ENCODE assay signal across 17 cellular contexts in genomic region chr9:121835581-121836381, GRCh38.
"Had no signal": no experiment of that assay in that cellular context is flagged by ENCODE, and none has a peak within 500 bp of the region (broad histone marks: within the 10 kb centered on the region; RNA-seq: fewer than 3 reads in every experiment).

No MANE protein-coding gene starts in this region.

- H3K9me3 Mint-ChIP-seq: activated CD4-positive, alpha-beta memory T cell treated with anti-CD3 and anti-CD28 coated beads, Interleukin-2, amount 10 ng/mL, durations not matched to agents 7 days and 5 days; natural killer cell treated with Interleukin-12 subunit alpha and Interleukin-12 subunit beta and Interleukin-15 and Interleukin-18, amount 100 ng/mL, for 72 hours; WTC11 had no signal

- ATAC-seq: gastroesophageal sphincter; natural killer cell treated with Interleukin-12 subunit alpha and Interleukin-12 subunit beta and Interleukin-15 and Interleukin-18, amount 100 ng/mL, for 72 hours; stimulated activated naive CD8-positive, alpha-beta T cell treated with anti-CD3 and anti-CD28 coated beads, Interleukin-15, Interleukin-2, amounts not matched to agents 100 U/mL and 50 U/mL, for 24 hours; WTC11 had no signal

- FAIRE-seq: endometrium, islet of Langerhans, TTC549 had no signal

- H3K36me3 Mint-ChIP-seq: natural killer cell treated with Interleukin-12 subunit alpha and Interleukin-12 subunit beta and Interleukin-15 and Interleukin-18, amount 100 ng/mL, for 72 hours; WTC11 had no signal

- H3K4me3 Mint-ChIP-seq: activated CD4-positive, alpha-beta memory T cell treated with anti-CD3 and anti-CD28 coated beads, Interleukin-2, amount 10 ng/mL, durations not matched to agents 7 days and 5 days; natural killer cell treated with Interleukin-12 subunit alpha and Interleukin-12 subunit beta and Interleukin-15 and Interleukin-18, amount 100 ng/mL, for 72 hours; WTC11 had no signal

- H3K9me3 ChIP-seq: ascending aorta, breast epithelium, gastroesophageal sphincter, left ventricle myocardium inferior, right atrium auricular region, suprapubic skin, upper lobe of left lung had no signal

- H3K27ac ChIP-seq: ascending aorta, breast epithelium, gastroesophageal sphincter, left ventricle myocardium inferior, right atrium auricular region, suprapubic skin, upper lobe of left lung had no signal

- H3K27me3 Mint-ChIP-seq: natural killer cell treated with Interleukin-12 subunit alpha and Interleukin-12 subunit beta and Interleukin-15 and Interleukin-18, amount 100 ng/mL, for 72 hours had no signal

- H3K27me3 ChIP-seq: ascending aorta, breast epithelium, gastroesophageal sphincter, right atrium auricular region, suprapubic skin, upper lobe of left lung had no signal

- H3K4me1 Mint-ChIP-seq: activated CD4-positive, alpha-beta memory T cell treated with anti-CD3 and anti-CD28 coated beads, Interleukin-2, amount 10 ng/mL, durations not matched to agents 7 days and 5 days had no signal

- H3K27ac Mint-ChIP-seq: activated CD4-positive, alpha-beta memory T cell treated with anti-CD3 and anti-CD28 coated beads, Interleukin-2, amount 10 ng/mL, durations not matched to agents 7 days and 5 days; natural killer cell treated with Interleukin-12 subunit alpha and Interleukin-12 subunit beta and Interleukin-15 and Interleukin-18, amount 100 ng/mL, for 72 hours; progenitor cell of endocrine pancreas; WTC11 had no signal

- DNase-seq: activated CD4-positive, alpha-beta memory T cell treated with anti-CD3 and anti-CD28 coated beads, Interleukin-2, amount 10 ng/mL, durations not matched to agents 7 days and 5 days; activated CD4-positive, alpha-beta T cell treated with anti-CD3 and anti-CD28 coated beads for 4 hours; left ventricle myocardium inferior; nucleus accumbens; stimulated activated naive CD8-positive, alpha-beta T cell treated with anti-CD3 and anti-CD28 coated beads, Interleukin-15, Interleukin-2, amounts not matched to agents 100 U/mL and 50 U/mL, for 24 hours had no signal
